In the genomic region with DNA sequence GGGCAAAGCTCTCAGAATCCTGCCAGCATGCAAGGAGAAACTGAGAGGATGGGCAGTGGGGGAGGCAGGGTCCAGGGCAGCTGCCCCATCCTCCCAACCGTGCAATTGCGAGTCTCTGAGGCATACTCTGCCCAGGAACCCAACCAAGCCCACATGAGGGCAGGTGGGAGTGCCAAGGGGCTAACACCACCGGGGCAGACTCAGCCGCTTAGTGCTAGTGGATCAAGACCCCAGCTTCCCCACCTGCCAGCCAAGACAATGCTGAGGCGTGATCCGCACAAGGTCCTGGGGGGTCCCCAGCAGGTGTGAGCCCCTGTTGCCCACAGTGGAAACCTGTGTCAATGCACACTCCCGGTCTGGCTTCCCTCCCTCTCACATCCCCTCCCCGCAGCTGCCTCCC, we compare ENCODE assay signal across 17 cellular contexts. TPM values are rescaled to one million over a fixed set of nuclear protein-coding genes. Genes with fewer than 3 reads are reported as not detected.
DNase-seq lines count a peak whose midpoint lies in the region; ATAC-seq and FAIRE-seq lines count a peak whose summit lies in the region.
"Had no signal": no experiment of that assay in that cellular context is flagged by ENCODE, and none has a peak within 500 bp of the region (broad histone marks: within the 10 kb centered on the region; RNA-seq: fewer than 3 reads in every experiment).

No MANE protein-coding gene starts in this region.

- H3K4me1 Mint-ChIP-seq in naive thymus-derived CD4-positive, alpha-beta T cell, result peaks cover 5 to 7% (median 6%) of the 10 kb centered on the region in 7 donors

- H3K9me3 Mint-ChIP-seq in naive thymus-derived CD4-positive, alpha-beta T cell, result peaks cover 0 to 2% (median 0%) of the 10 kb centered on the region in 11 donors

- peaks cover 7 to 18% (median 15%) of the 10 kb centered on the region in 11 experiments; a peak in 21 of 22 replicates for H3K27me3 ChIP-seq in BLaER1 treated with 17β-estradiol and CSF1 and Interleukin-3, amounts not matched to agents 10 nM and 100 nM
- peaks cover 5% of the 10 kb centered on the region; the same call in 1 of the 2 replicates for H3K27me3 ChIP-seq in H7 (ENCODE audit: control insufficient read depth, insufficient read depth, low read length)
- no peaks in the 10 kb centered on the region for H3K27me3 ChIP-seq in naive thymus-derived CD4-positive, alpha-beta T cell (ENCODE audit: control insufficient read depth in 2 of 2, insufficient read depth in 2 of 2, low read length in 2 of 2)

- peak overlapping the region in 8 of 11 experiments; percentile 29 to 59 (median 50); a peak in 14 of 22 replicates for H3K4me2 ChIP-seq in BLaER1 treated with 17β-estradiol and CSF1 and Interleukin-3, amounts not matched to agents 10 nM and 100 nM

- H3K27ac Mint-ChIP-seq in naive thymus-derived CD4-positive, alpha-beta T cell, result no peak overlapping the region

- H3K36me3 ChIP-seq in BLaER1 treated with 17β-estradiol and CSF1 and Interleukin-3, amounts not matched to agents 10 nM and 100 nM, result no peaks in the 10 kb centered on the region
- H3K36me3 ChIP-seq in H7 (replicated peaks; ENCODE audit: control insufficient read depth, insufficient read depth, low read length), result no peaks in the 10 kb centered on the region
- no peaks in the 10 kb centered on the region for H3K36me3 ChIP-seq in naive thymus-derived CD4-positive, alpha-beta T cell (ENCODE audit: control insufficient read depth in 2 of 3, insufficient read depth in 3 of 3, low read length in 3 of 3)

- no peaks in the 10 kb centered on the region for H4K20me1 ChIP-seq in BLaER1 treated with 17β-estradiol and CSF1 and Interleukin-3, amounts not matched to agents 10 nM and 100 nM

- peaks cover 0 to 25% (median 15%) of the 10 kb centered on the region in 10 experiments; a peak in 16 of 20 replicates for H3K4me1 ChIP-seq in BLaER1 treated with 17β-estradiol and CSF1 and Interleukin-3, amounts not matched to agents 10 nM and 100 nM
- H3K4me1 ChIP-seq in naive thymus-derived CD4-positive, alpha-beta T cell (ENCODE audit: control insufficient read depth in 2 of 2, insufficient read depth in 2 of 2, low read length in 2 of 2), result peaks cover 0 to 12% of the 10 kb centered on the region in 2 donors
- H3K4me1 ChIP-seq: Caco-2 had no signal

- H3K9me3 ChIP-seq in BLaER1 treated with 17β-estradiol and CSF1 and Interleukin-3, amounts not matched to agents 10 nM and 100 nM (replicated peaks in 1 of 11), result no peaks in the 10 kb centered on the region
- no peaks in the 10 kb centered on the region for H3K9me3 ChIP-seq in naive thymus-derived CD4-positive, alpha-beta T cell (ENCODE audit: control insufficient read depth in 2 of 3, low read length in 3 of 3)
- H3K9me3 ChIP-seq: Caco-2 had no signal

- no peak overlapping the region for H3K9ac ChIP-seq in BLaER1 treated with 17β-estradiol and CSF1 and Interleukin-3, amounts not matched to agents 10 nM and 100 nM
- H3K9ac ChIP-seq: GM23248 had no signal

- POLR2A ChIA-PET in naive thymus-derived CD4-positive, alpha-beta T cell (lab: Charles Lee), result no interaction called here

- peak; percentile 32 for DNase-seq in H7
- DNase-seq in naive thymus-derived CD4-positive, alpha-beta T cell, result no peak
- DNase-seq in RCC 7860 (ENCODE audit: low spot score), result no peak
- DNase-seq in NOMO-1 treated with DMSO at 0.1 percent for 48 hours (lab: John Stamatoyannopoulos, UW; ENCODE audit: unreplicated experiment), result no peak
- DNase-seq in hepatic stellate cell (ENCODE audit: low spot score), result no peak
- no peak for DNase-seq in Kasumi-1 (lab: John Stamatoyannopoulos, UW)
- DNase-seq: ACHN, Caco-2, GDM1, GM23248, HCEC 1CT had no signal

- H3K27ac ChIP-seq in BLaER1 treated with 17β-estradiol and CSF1 and Interleukin-3, amounts not matched to agents 10 nM and 100 nM, result no peak overlapping the region
- H3K27ac ChIP-seq in naive thymus-derived CD4-positive, alpha-beta T cell (ENCODE audit: low read depth, low read length), result no peak overlapping the region
- H3K27ac ChIP-seq: GM23248, HL-60 had no signal

- H3K4me3 Mint-ChIP-seq in naive thymus-derived CD4-positive, alpha-beta T cell, result peak overlapping the region in 8 of 10 donors; percentile 14 to 45 (median 31)

- H3K4me3 ChIP-seq in BLaER1 treated with 17β-estradiol and CSF1 and Interleukin-3, amounts not matched to agents 10 nM and 100 nM, result no peak overlapping the region
- no peak overlapping the region for H3K4me3 ChIP-seq in H7 (ENCODE audit: insufficient read depth, low read depth, low read length)
- no peak overlapping the region for H3K4me3 ChIP-seq in naive thymus-derived CD4-positive, alpha-beta T cell (ENCODE audit: low read length)
- H3K4me3 ChIP-seq: GM23248 had no signal

- CTCF ChIA-PET in naive thymus-derived CD4-positive, alpha-beta T cell (lab: Charles Lee), result no interaction called here

- H3K27me3 Mint-ChIP-seq in naive thymus-derived CD4-positive, alpha-beta T cell, result peaks cover 4 to 33% (median 5%) of the 10 kb centered on the region in 5 donors

- no peak for FAIRE-seq in RCC 7860 (lab: Jason Lieb, UNC)
- FAIRE-seq: A204.1, D721Med, GM12892, GM18507 had no signal

- no peaks in the 10 kb centered on the region for H3K36me3 Mint-ChIP-seq in naive thymus-derived CD4-positive, alpha-beta T cell

- intact Hi-C loops in naive thymus-derived CD4-positive, alpha-beta T cell (cut with micrococcal nuclease), result no loop called here

- no peak for ATAC-seq in naive thymus-derived CD4-positive, alpha-beta T cell

RNA-seq across cellular contexts. Expression of a gene that starts 48.5 kb away (rescaled TPM):
- 45.4 and 51.2 TPM in 2 replicates for total RNA-seq in H7 (2014; rRNA removed; shearing (Covaris generic))
- 100 to 1,000 TPM in 2 of 5 experiments, 10 to 100 TPM in 3; 41.1 to 108 (median 74.4) TPM for total RNA-seq in naive thymus-derived CD4-positive, alpha-beta T cell
- 10 to 100 TPM; 43.7 to 56.9 TPM for polyA plus RNA-seq in naive thymus-derived CD4-positive, alpha-beta T cell
